In the genomic region with DNA sequence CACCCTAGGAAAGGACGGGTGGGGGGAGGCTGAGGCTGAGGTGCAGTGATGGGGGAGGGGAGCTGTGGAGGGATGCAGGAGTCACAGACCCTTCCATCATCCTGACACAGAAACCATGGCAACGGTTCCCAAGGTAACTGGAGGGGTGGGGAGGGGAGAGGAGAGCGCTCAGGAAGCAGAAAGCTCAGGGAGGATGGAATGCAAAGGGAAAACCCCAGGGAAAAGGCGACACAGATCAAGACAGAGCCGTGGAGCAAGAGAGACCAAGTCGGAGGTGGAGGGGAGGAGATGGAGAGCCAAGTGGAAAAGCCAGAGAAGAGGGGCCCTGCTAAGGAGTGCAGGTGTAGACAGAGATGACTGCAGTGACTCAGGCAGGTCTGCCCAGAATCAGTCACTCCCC, we compare ENCODE assay signal across 9 cellular contexts. TPM values are rescaled to one million over a fixed set of nuclear protein-coding genes. Genes with fewer than 3 reads are reported as not detected.
"Had no signal": no experiment of that assay in that cellular context is flagged by ENCODE, and none has a peak within 500 bp of the region (broad histone marks: within the 10 kb centered on the region; RNA-seq: fewer than 3 reads in every experiment).

No MANE protein-coding gene starts in this region.

- H3K9me3 ChIP-seq: heart right ventricle, right atrium auricular region had no signal

- DNase-seq: activated CD4-positive, alpha-beta T cell treated with anti-CD3 and anti-CD28 coated beads for 4 hours; activated CD8-positive, alpha-beta T cell treated with anti-CD3 and anti-CD28 coated beads for 36 hours; activated naive CD4-positive, alpha-beta T cell treated with Interleukin-2 at 50 U/mL for 16 hours; activated naive CD8-positive, alpha-beta T cell treated with anti-CD3 and anti-CD28 coated beads, Interleukin-2, amount 50 U/mL, for 24 hours; heart right ventricle; small intestine had no signal

- H3K36me3 ChIP-seq: cardiac muscle cell, heart right ventricle, right atrium auricular region had no signal

- H3K27ac Mint-ChIP-seq: activated CD8-positive, alpha-beta T cell treated with anti-CD3 and anti-CD28 coated beads for 36 hours; activated naive CD8-positive, alpha-beta T cell treated with anti-CD3 and anti-CD28 coated beads, Interleukin-2, amount 50 U/mL, for 24 hours had no signal

- H3K4me3 ChIP-seq: cardiac muscle cell, heart right ventricle, right atrium auricular region had no signal

- H3K4me1 ChIP-seq: heart right ventricle, right atrium auricular region had no signal

- H3K27me3 ChIP-seq: cardiac muscle cell, right atrium auricular region had no signal

- ATAC-seq: activated CD8-positive, alpha-beta T cell treated with anti-CD3 and anti-CD28 coated beads for 36 hours; activated naive CD8-positive, alpha-beta T cell treated with anti-CD3 and anti-CD28 coated beads, Interleukin-2, amount 50 U/mL, for 24 hours; heart right ventricle had no signal

- H3K9me3 Mint-ChIP-seq: activated CD8-positive, alpha-beta T cell treated with anti-CD3 and anti-CD28 coated beads for 36 hours; activated naive CD8-positive, alpha-beta T cell treated with anti-CD3 and anti-CD28 coated beads, Interleukin-2, amount 50 U/mL, for 24 hours had no signal

- H3K27ac ChIP-seq: cardiac muscle cell, heart right ventricle, right atrium auricular region had no signal

- H3K4me3 Mint-ChIP-seq: activated CD8-positive, alpha-beta T cell treated with anti-CD3 and anti-CD28 coated beads for 36 hours; activated naive CD8-positive, alpha-beta T cell treated with anti-CD3 and anti-CD28 coated beads, Interleukin-2, amount 50 U/mL, for 24 hours had no signal

- H3K4me1 Mint-ChIP-seq: activated naive CD8-positive, alpha-beta T cell treated with anti-CD3 and anti-CD28 coated beads, Interleukin-2, amount 50 U/mL, for 24 hours had no signal

RNA-seq across cellular contexts. Expression of gene AVPR2, which starts 33.0 kb away (rescaled TPM):
- polyA plus RNA-seq: keratinocyte had no signal
